In genomic region chr15:21953713-21954112, GRCh38 we compare ENCODE assay signal across 6 cellular contexts.
DNase-seq lines count a peak whose midpoint lies in the region; ATAC-seq, FAIRE-seq and TF ChIP-seq lines count a peak whose summit lies in the region.
"Not testable (repeated sequence)": the region's sequence is repeated elsewhere in the genome, so short reads cannot be mapped to it uniquely, and the experiment has no call there.

No MANE protein-coding gene starts in this region.

- not testable (repeated sequence) for H3K9me3 ChIP-seq in PC-3 (ENCODE audit: low read length); kidney (ENCODE audit: control insufficient read depth in 1 of 2, low read length in 2 of 2); upper lobe of right lung

- H3K27ac Mint-ChIP-seq in activated naive CD8-positive, alpha-beta T cell treated with anti-CD3 and anti-CD28 coated beads, Interleukin-2, amount 10 ng/mL, durations not matched to agents 7 days and 5 days; glutamatergic neuron (ENCODE audit: unreplicated experiment); osteocyte (ENCODE audit: unreplicated experiment): not testable (repeated sequence)

- not testable (repeated sequence) for H3K27ac ChIP-seq in PC-3 (ENCODE audit: low read length); kidney (ENCODE audit: low read depth in 2 of 2, low read length in 2 of 2); upper lobe of right lung

- not testable (repeated sequence) for H3K9me3 Mint-ChIP-seq in activated naive CD8-positive, alpha-beta T cell treated with anti-CD3 and anti-CD28 coated beads, Interleukin-2, amount 10 ng/mL, durations not matched to agents 7 days and 5 days; glutamatergic neuron (ENCODE audit: unreplicated experiment); osteocyte (ENCODE audit: unreplicated experiment)

- DNase-seq in PC-3: peak; percentile 0
- DNase-seq in activated naive CD8-positive, alpha-beta T cell treated with anti-CD3 and anti-CD28 coated beads, Interleukin-2, amount 10 ng/mL, durations not matched to agents 7 days and 5 days: peak; percentile 2
- DNase-seq in glutamatergic neuron: peak; percentile 3
- peak; percentile 29 for DNase-seq in kidney
- DNase-seq in osteocyte (ENCODE audit: extremely low spot score, unreplicated experiment): peak; percentile 73
- DNase-seq in upper lobe of right lung: not testable (repeated sequence)

- H3K36me3 ChIP-seq in PC-3 (ENCODE audit: low read depth, low read length); kidney (ENCODE audit: control insufficient read depth in 1 of 2, insufficient read depth in 2 of 2, low read length in 2 of 2); upper lobe of right lung: not testable (repeated sequence)

- not testable (repeated sequence) for H3K27me3 ChIP-seq in PC-3 (ENCODE audit: low read length); upper lobe of right lung

- not testable (repeated sequence) for H3K4me3 ChIP-seq in PC-3 (ENCODE audit: low read length); kidney (ENCODE audit: low read length in 2 of 2); upper lobe of right lung

- intact Hi-C loops in PC-3 (cut with micrococcal nuclease); kidney (cut with DNase I); upper lobe of right lung (cut with DNase I): not testable (repeated sequence)

- H3K9me2 ChIP-seq in PC-3 (replicated peaks; ENCODE audit: low read length): not testable (repeated sequence)

- H3K27me3 Mint-ChIP-seq in activated naive CD8-positive, alpha-beta T cell treated with anti-CD3 and anti-CD28 coated beads, Interleukin-2, amount 10 ng/mL, durations not matched to agents 7 days and 5 days; glutamatergic neuron (ENCODE audit: unreplicated experiment); osteocyte (ENCODE audit: unreplicated experiment): not testable (repeated sequence)

- not testable (repeated sequence) for H2AFZ ChIP-seq in PC-3 (ENCODE audit: low read length)

- H3K4me3 Mint-ChIP-seq in activated naive CD8-positive, alpha-beta T cell treated with anti-CD3 and anti-CD28 coated beads, Interleukin-2, amount 10 ng/mL, durations not matched to agents 7 days and 5 days; glutamatergic neuron (ENCODE audit: unreplicated experiment); osteocyte (ENCODE audit: unreplicated experiment): not testable (repeated sequence)

- not testable (repeated sequence) for H3K4me2 ChIP-seq in PC-3 (ENCODE audit: low read length)

- not testable (repeated sequence) for TF ChIP-seq CTCF in PC-3 (conservative IDR thresholded peaks at IDR 0.05; ENCODE audit: low read depth, low read length); glutamatergic neuron (IDR thresholded peaks at IDR 0.05; ENCODE audit: partially characterized antibody, unreplicated experiment); kidney (IDR thresholded peaks at IDR 0.05; ENCODE audit: borderline replicate concordance, extremely low read depth, insufficient read depth); osteocyte (IDR thresholded peaks at IDR 0.05); upper lobe of right lung (IDR thresholded peaks at IDR 0.05)

- not testable (repeated sequence) for FAIRE-seq in kidney (lab: Jason Lieb, UNC)

- CTCF ChIA-PET in PC-3 (lab: Charles Lee): not testable (repeated sequence)

- not testable (repeated sequence) for H3K9ac ChIP-seq in PC-3 (ENCODE audit: low read length); kidney (ENCODE audit: low read length in 2 of 2)

- ATAC-seq in PC-3; activated naive CD8-positive, alpha-beta T cell treated with anti-CD3 and anti-CD28 coated beads, Interleukin-2, amount 10 ng/mL, durations not matched to agents 7 days and 5 days (ENCODE audit: low read depth): not testable (repeated sequence)
- ATAC-seq in upper lobe of right lung: peak; percentile 19

- not testable (repeated sequence) for H3F3A ChIP-seq in PC-3 (ENCODE audit: low read length, unreplicated experiment)

- not testable (repeated sequence) for H4K20me1 ChIP-seq in PC-3 (ENCODE audit: low read length)

- POLR2A ChIA-PET in PC-3 (lab: Charles Lee; ENCODE audit: unreplicated experiment); activated naive CD8-positive, alpha-beta T cell treated with anti-CD3 and anti-CD28 coated beads, Interleukin-2, amount 10 ng/mL, durations not matched to agents 7 days and 5 days (lab: Charles Lee): not testable (repeated sequence)

- H3K4me1 ChIP-seq in PC-3 (ENCODE audit: insufficient read depth, low read length); kidney (ENCODE audit: control insufficient read depth in 1 of 2, insufficient read depth in 1 of 2, low read depth in 1 of 2, low read length in 2 of 2); upper lobe of right lung: not testable (repeated sequence)

- not testable (repeated sequence) for BruUV-seq in PC-3 (replicated peaks; lab: Mats Ljungman, UMichigan)

- H3K4me1 Mint-ChIP-seq in activated naive CD8-positive, alpha-beta T cell treated with anti-CD3 and anti-CD28 coated beads, Interleukin-2, amount 10 ng/mL, durations not matched to agents 7 days and 5 days; glutamatergic neuron (ENCODE audit: low read depth, unreplicated experiment); osteocyte (ENCODE audit: unreplicated experiment): not testable (repeated sequence)

- not testable (repeated sequence) for H3K79me2 ChIP-seq in PC-3 (ENCODE audit: low read length)

- H3K36me3 Mint-ChIP-seq in activated naive CD8-positive, alpha-beta T cell treated with anti-CD3 and anti-CD28 coated beads, Interleukin-2, amount 10 ng/mL, durations not matched to agents 7 days and 5 days; glutamatergic neuron (ENCODE audit: unreplicated experiment); osteocyte (ENCODE audit: unreplicated experiment): not testable (repeated sequence)
